ENCODE assay signal across 16 cellular contexts in genomic region chr14:31505411-31505810, GRCh38. TPM values are rescaled to one million over a fixed set of nuclear protein-coding genes. Genes with fewer than 3 reads are reported as not detected.
A peak's percentile ranks its signal among the peaks of the same experiment; 100 is the strongest.
DNase-seq lines count a peak whose midpoint lies in the region; ATAC-seq and TF ChIP-seq lines count a peak whose summit lies in the region.
"Had no signal": no experiment of that assay in that cellular context is flagged by ENCODE, and none has a peak within 500 bp of the region (broad histone marks: within the 10 kb centered on the region; RNA-seq: fewer than 3 reads in every experiment).

No MANE protein-coding gene starts in this region.

- CTCF ChIA-PET in mammary epithelial cell (lab: Charles Lee; ENCODE audit: low non-redundant PET) = no interaction called here

- TF ChIP-seq POLR2A in breast epithelium (IDR thresholded peaks at IDR 0.05) = no peak
- no peak for TF ChIP-seq POLR2A in upper lobe of left lung (IDR thresholded peaks at IDR 0.05)

- H3K27ac ChIP-seq in mammary epithelial cell (ENCODE audit: insufficient read depth, low read depth, low read length) (no peak overlapping the region), breast epithelium (peak overlapping the region in 1 of 2 donors; percentile 33), left lung (no peak overlapping the region), upper lobe of left lung (peak overlapping the region in 1 of 4 donors; percentile 61), psoas muscle (no peak overlapping the region)
- H3K27ac ChIP-seq: 22Rv1, thyroid gland had no signal

- H3K4me3 ChIP-seq in mammary epithelial cell (replicated peaks in 1 of 3; ENCODE audit: insufficient read depth in 1 of 3, low read depth in 2 of 3, low read length in 3 of 3) (no peak overlapping the region), breast epithelium (no peak overlapping the region), left lung (no peak overlapping the region), upper lobe of left lung (no peak overlapping the region), psoas muscle (no peak overlapping the region)
- H3K4me3 ChIP-seq: thyroid gland had no signal

- ATAC-seq in left lung = peak; percentile 90
- peak; percentile 58 to 82 for ATAC-seq in upper lobe of left lung (ENCODE audit: low FRiP score in 2 of 2)
- no peak for ATAC-seq in psoas muscle
- ATAC-seq in GM21529 (IDR thresholded peaks at IDR 0.05; ENCODE audit: unreplicated experiment) = no peak
- ATAC-seq: natural killer cell had no signal

- TF ChIP-seq CTCF in mammary epithelial cell (conservative IDR thresholded peaks at IDR 0.05 in 1 of 2, IDR thresholded peaks at IDR 0.05 in 1 of 2; ENCODE audit: extremely low read depth in 1 of 2, insufficient read depth in 1 of 2, low read depth in 1 of 2, low read length in 2 of 2) (no peak), breast epithelium (IDR thresholded peaks at IDR 0.05) (no peak), left lung (IDR thresholded peaks at IDR 0.05) (no peak), upper lobe of left lung (IDR thresholded peaks at IDR 0.05) (no peak), psoas muscle (IDR thresholded peaks at IDR 0.05) (no peak)

- no peaks in the 10 kb centered on the region for H3K27me3 ChIP-seq in mammary epithelial cell (ENCODE audit: insufficient read depth, low read length)
- H3K27me3 ChIP-seq in breast epithelium = no peaks in the 10 kb centered on the region
- no peaks in the 10 kb centered on the region for H3K27me3 ChIP-seq in left lung
- no peaks in the 10 kb centered on the region for H3K27me3 ChIP-seq in upper lobe of left lung
- no peaks in the 10 kb centered on the region for H3K27me3 ChIP-seq in psoas muscle (ENCODE audit: insufficient read depth in 3 of 3, low read length in 2 of 3)
- H3K27me3 ChIP-seq: thyroid gland had no signal

- no peak for DNase-seq in mammary epithelial cell
- no peak for DNase-seq in breast epithelium (ENCODE audit: low spot score in 2 of 2)
- peak; percentile 79 for DNase-seq in dedifferentiated amniotic fluid mesenchymal stem cell (ENCODE audit: extremely low spot score)
- DNase-seq in left lung = no peak
- no peak for DNase-seq in upper lobe of left lung
- DNase-seq in psoas muscle = no peak
- no peak for DNase-seq in activated CD4-positive, alpha-beta T cell treated with anti-CD3 and anti-CD28 coated beads for 48 hours
- DNase-seq: activated CD4-positive, alpha-beta memory T cell treated with anti-CD3 and anti-CD28 coated beads for 36 hours; activated effector memory CD4-positive, alpha-beta T cell treated with anti-CD3 and anti-CD28 coated beads, Interleukin-2, amount 50 U/mL, for 16 hours; immature natural killer cell; natural killer cell; thyroid gland had no signal

- H3K36me3 ChIP-seq in mammary epithelial cell (ENCODE audit: insufficient read depth, low read length) (no peaks in the 10 kb centered on the region), breast epithelium (no peaks in the 10 kb centered on the region), left lung (no peaks in the 10 kb centered on the region), upper lobe of left lung (no peaks in the 10 kb centered on the region), psoas muscle (ENCODE audit: insufficient read depth in 1 of 2, low read depth in 1 of 2) (no peaks in the 10 kb centered on the region)
- H3K36me3 ChIP-seq: thyroid gland had no signal

- H2AFZ ChIP-seq in mammary epithelial cell (ENCODE audit: low read depth, low read length) = peak overlapping the region; percentile 0

- H3K4me2 ChIP-seq in mammary epithelial cell (ENCODE audit: insufficient read depth, low read depth, low read length) = no peak overlapping the region

- H3K79me2 ChIP-seq in mammary epithelial cell (ENCODE audit: insufficient read depth, low read length) = no peaks in the 10 kb centered on the region

- in situ Hi-C loops in mammary epithelial cell (cut with MboI; ENCODE audit: low sequenced_read_pairs in 2 of 2) = loop anchor here in 1 of 2 donors (25.0 kb wide), 3 partner anchors 432 to 1032 kb away; no protein-coding TSS in a partner anchor

- no TSS peak for BruUV-seq in mammary epithelial cell (replicated peaks; lab: Mats Ljungman, UMichigan)

- dilution Hi-C loops in mammary epithelial cell (cut with HindIII; ENCODE audit: low sequenced_read_pairs) = no loop called here

- H3K9ac ChIP-seq in mammary epithelial cell (ENCODE audit: insufficient read depth, low read length) = no peak overlapping the region

- TF ChIP-seq EP300 in upper lobe of left lung (IDR thresholded peaks at IDR 0.05) = no peak

- no peaks in the 10 kb centered on the region for H3K9me3 ChIP-seq in mammary epithelial cell (replicated peaks; ENCODE audit: insufficient read depth, low read length)
- no peaks in the 10 kb centered on the region for H3K9me3 ChIP-seq in breast epithelium
- H3K9me3 ChIP-seq in left lung = no peaks in the 10 kb centered on the region
- no peaks in the 10 kb centered on the region for H3K9me3 ChIP-seq in upper lobe of left lung
- no peaks in the 10 kb centered on the region for H3K9me3 ChIP-seq in psoas muscle
- H3K9me3 ChIP-seq: thyroid gland had no signal

- intact Hi-C loops in mammary epithelial cell (cut with micrococcal nuclease) (no loop called here), breast epithelium (cut with DNase I; ENCODE audit: low total_unique reads) (no loop called here), left lung (cut with DNase I) (no loop called here), psoas muscle (cut with DNase I) (loop anchor here in 1 of 2 donors (5.0 kb wide), 1 partner anchor 747 kb away; no protein-coding TSS in a partner anchor)

- H3K4me1 ChIP-seq in mammary epithelial cell (ENCODE audit: insufficient read depth, low read length) = no peaks in the 10 kb centered on the region
- no peaks in the 10 kb centered on the region for H3K4me1 ChIP-seq in breast epithelium
- H3K4me1 ChIP-seq in left lung = no peaks in the 10 kb centered on the region
- H3K4me1 ChIP-seq in upper lobe of left lung = peaks cover 0 to 9% (median 5%) of the 10 kb centered on the region in 4 donors
- no peaks in the 10 kb centered on the region for H3K4me1 ChIP-seq in psoas muscle

- 100% methylated on average over 1 of the region's 1 CpG for WGBS in mammary epithelial cell (ENCODE audit: low coverage, missing lambda C conversion rate)
- WGBS in upper lobe of left lung, 2 donors = 50 to 67% methylated on average over 1 of the region's 1 CpG
- WGBS in psoas muscle, 3 donors = 30 to 40% (median 35%) methylated on average over 1 of the region's 1 CpG

- no peaks in the 10 kb centered on the region for H4K20me1 ChIP-seq in mammary epithelial cell (ENCODE audit: insufficient read depth, low read length)

RNA-seq across cellular contexts. Expression of gene GPR33, which starts 17.6 kb away (rescaled TPM):
- not detected for total RNA-seq in mammary epithelial cell
- polyA plus RNA-seq in mammary epithelial cell = not detected
- polyA minus RNA-seq in mammary epithelial cell = not detected
- total RNA-seq in breast epithelium = not detected
- not detected for total RNA-seq in left lung
- total RNA-seq in upper lobe of left lung = not detected
- not detected for total RNA-seq in psoas muscle
- polyA plus RNA-seq in psoas muscle = not detected
- total RNA-seq: activated CD4-positive, alpha-beta memory T cell treated with anti-CD3 and anti-CD28 coated beads for 36 hours; MCF 10A; natural killer cell; thyroid gland had no signal
- polyA plus RNA-seq: esophagus, immature natural killer cell had no signal

RNA-seq across cellular contexts. Expression of gene DTD2, which starts 48.1 kb away (rescaled TPM):
- total RNA-seq in mammary epithelial cell (10 to 100 TPM; 21.4 to 59.5 TPM), breast epithelium (10 to 100 TPM; 31.5 to 40.0 (median 39.4) TPM), left lung (10 to 100 TPM; 19.8 to 24.6 TPM), upper lobe of left lung (10 to 100 TPM; 15.6 to 42.4 (median 20.8) TPM), psoas muscle (1 to 10 TPM; 2.1 to 4.2 (median 3.3) TPM)
- polyA plus RNA-seq in mammary epithelial cell (21.8 TPM), psoas muscle (1 to 10 TPM; 6.6 to 9.5 (median 6.6) TPM)
- polyA minus RNA-seq in mammary epithelial cell = 12.4 TPM

RNA-seq across cellular contexts. Expression of gene NUBPL, which starts 55.8 kb away (rescaled TPM):
- total RNA-seq in mammary epithelial cell = 10 to 100 TPM; 12.3 to 16.6 TPM
- 6.1 TPM for polyA plus RNA-seq in mammary epithelial cell
- 17.9 TPM for polyA minus RNA-seq in mammary epithelial cell
- 10 to 100 TPM; 10.9 to 16.2 (median 12.5) TPM for total RNA-seq in breast epithelium
- total RNA-seq in left lung = 10 to 100 TPM; 10.1 to 12.8 TPM
- total RNA-seq in upper lobe of left lung = 10 to 100 TPM in 1 of 6 donors, 1 to 10 TPM in 5; 3.2 to 15.2 (median 8.2) TPM
- 10 to 100 TPM in 2 of 4 donors, 1 to 10 TPM in 2; 7.0 to 16.3 (median 12.4) TPM for total RNA-seq in psoas muscle
- polyA plus RNA-seq in psoas muscle = 1 to 10 TPM; 3.3 to 9.3 (median 5.1) TPM

Comparison
In these comparisons a context has a peak if more than half of its experiments do, and no peak if none do; other contexts are left out.
1. ATAC-seq: peak in left lung (single experiment) and upper lobe of left lung (2 of 2); none in psoas muscle (0 of 4) and GM21529 (single experiment).